Comparison of ENCODE assay signal across 9 cellular contexts in genomic region chr20:44309763-44310663, GRCh38. TPM values are rescaled to one million over a fixed set of nuclear protein-coding genes. Genes with fewer than 3 reads are reported as not detected.
DNase-seq lines count a peak whose midpoint lies in the region; ATAC-seq and TF ChIP-seq lines count a peak whose summit lies in the region.
"Had no signal": no experiment of that assay in that cellular context is flagged by ENCODE, and none has a peak within 500 bp of the region (broad histone marks: within the 10 kb centered on the region; RNA-seq: fewer than 3 reads in every experiment).

No MANE protein-coding gene starts in this region.

- TF ChIP-seq CTCF in NB4 (IDR thresholded peaks at IDR 0.05; ENCODE audit: low read depth, low read length): no peak

- ATAC-seq in activated CD8-positive, alpha-beta memory T cell treated with anti-CD3 and anti-CD28 coated beads, Interleukin-2, amount 10 ng/mL, durations not matched to agents 7 days and 5 days: no peak
- no peak for ATAC-seq in central memory CD8-positive, alpha-beta T cell (replicated peaks; ENCODE audit: extremely low read depth, poor library complexity, severe bottlenecking)
- no peak for ATAC-seq in GM18867 (IDR thresholded peaks at IDR 0.05; ENCODE audit: unreplicated experiment)

- H3K27me3 Mint-ChIP-seq in activated CD8-positive, alpha-beta memory T cell treated with anti-CD3 and anti-CD28 coated beads, Interleukin-2, amount 10 ng/mL, durations not matched to agents 7 days and 5 days: no peaks in the 10 kb centered on the region
- H3K27me3 Mint-ChIP-seq in central memory CD8-positive, alpha-beta T cell: no peaks in the 10 kb centered on the region

- no peaks in the 10 kb centered on the region for H3K9me3 ChIP-seq in stomach smooth muscle (ENCODE audit: control insufficient read depth in 2 of 2, low read length in 2 of 2)

- peak overlapping the region; percentile 84 for H3K27ac Mint-ChIP-seq in activated CD8-positive, alpha-beta memory T cell treated with anti-CD3 and anti-CD28 coated beads, Interleukin-2, amount 10 ng/mL, durations not matched to agents 7 days and 5 days
- peak overlapping the region; percentile 90 for H3K27ac Mint-ChIP-seq in central memory CD8-positive, alpha-beta T cell (ENCODE audit: low read depth)

- peak overlapping the region; percentile 49 for H3K27ac ChIP-seq in stomach smooth muscle (ENCODE audit: low read length)
- H3K27ac ChIP-seq: epithelial cell of prostate had no signal

- CTCF ChIA-PET in activated CD8-positive, alpha-beta memory T cell treated with anti-CD3 and anti-CD28 coated beads, Interleukin-2, amount 10 ng/mL, durations not matched to agents 7 days and 5 days (lab: Charles Lee): interaction anchor here (1.0 to 8.1 kb wide), 21 partner anchors 8 to 558 kb away, joined by 3 to 386 read pairs (median 5); partner anchors contain the start of genes OSER1 and TTPAL

- DNase-seq in activated CD8-positive, alpha-beta memory T cell treated with anti-CD3 and anti-CD28 coated beads, Interleukin-2, amount 10 ng/mL, durations not matched to agents 7 days and 5 days: no peak
- no peak for DNase-seq in activated CD8-positive, alpha-beta memory T cell treated with anti-CD3 and anti-CD28 coated beads for 24 hours
- peak; percentile 30 for DNase-seq in NB4 (ENCODE audit: low read depth)
- no peak for DNase-seq in central memory CD8-positive, alpha-beta T cell (ENCODE audit: low spot score in 2 of 2)
- peak; percentile 18 for DNase-seq in kidney tubule cell (ENCODE audit: low spot score)
- no peak for DNase-seq in NCI-H1436 treated with DMSO at 0.1 percent for 48 hours (lab: John Stamatoyannopoulos, UW)

- H3K9me3 Mint-ChIP-seq in activated CD8-positive, alpha-beta memory T cell treated with anti-CD3 and anti-CD28 coated beads, Interleukin-2, amount 10 ng/mL, durations not matched to agents 7 days and 5 days (ENCODE audit: low read depth): no peaks in the 10 kb centered on the region
- no peaks in the 10 kb centered on the region for H3K9me3 Mint-ChIP-seq in central memory CD8-positive, alpha-beta T cell

- H3K27me3 ChIP-seq in stomach smooth muscle (ENCODE audit: control insufficient read depth in 1 of 2, insufficient read depth in 2 of 2, low read length in 2 of 2): no peaks in the 10 kb centered on the region

- H3K36me3 ChIP-seq in stomach smooth muscle (ENCODE audit: control insufficient read depth in 2 of 2, insufficient read depth in 2 of 2, low read length in 2 of 2): peaks cover 3 to 6% of the 10 kb centered on the region in 2 donors

- H3K9ac ChIP-seq in stomach smooth muscle (ENCODE audit: low read length in 2 of 2): peak overlapping the region; percentile 73 to 89

- H3K4me3 ChIP-seq in NB4 (ENCODE audit: low read depth, low read length): peak overlapping the region; percentile 92
- H3K4me3 ChIP-seq in stomach smooth muscle (ENCODE audit: low read length in 2 of 2): peak overlapping the region; percentile 85 to 98

- peak overlapping the region; percentile 82 for H3K4me3 Mint-ChIP-seq in activated CD8-positive, alpha-beta memory T cell treated with anti-CD3 and anti-CD28 coated beads, Interleukin-2, amount 10 ng/mL, durations not matched to agents 7 days and 5 days
- peak overlapping the region; percentile 87 for H3K4me3 Mint-ChIP-seq in central memory CD8-positive, alpha-beta T cell

- no peak for TF ChIP-seq POLR2A in NB4 (IDR thresholded peaks at IDR 0.05; ENCODE audit: extremely low read depth, insufficient read length)

- H3K4me1 Mint-ChIP-seq in activated CD8-positive, alpha-beta memory T cell treated with anti-CD3 and anti-CD28 coated beads, Interleukin-2, amount 10 ng/mL, durations not matched to agents 7 days and 5 days: peaks cover 17% of the 10 kb centered on the region
- H3K4me1 Mint-ChIP-seq in central memory CD8-positive, alpha-beta T cell: peaks cover 29% of the 10 kb centered on the region

- H3K4me1 ChIP-seq in stomach smooth muscle (ENCODE audit: control insufficient read depth, insufficient read depth, low read length): peaks cover 19% of the 10 kb centered on the region

- H3K36me3 Mint-ChIP-seq in activated CD8-positive, alpha-beta memory T cell treated with anti-CD3 and anti-CD28 coated beads, Interleukin-2, amount 10 ng/mL, durations not matched to agents 7 days and 5 days: no peaks in the 10 kb centered on the region
- peaks cover 15% of the 10 kb centered on the region for H3K36me3 Mint-ChIP-seq in central memory CD8-positive, alpha-beta T cell (ENCODE audit: insufficient read depth)

RNA-seq across cellular contexts. Expression of gene FITM2, which starts 1.0 kb away (rescaled TPM):
- total RNA-seq in activated CD8-positive, alpha-beta memory T cell treated with anti-CD3 and anti-CD28 coated beads, Interleukin-2, amount 10 ng/mL, durations not matched to agents 7 days and 5 days: 1 to 10 TPM; 2.4 to 2.5 TPM

RNA-seq across cellular contexts. Expression of gene R3HDML, which starts 26.8 kb away (rescaled TPM):
- total RNA-seq in activated CD8-positive, alpha-beta memory T cell treated with anti-CD3 and anti-CD28 coated beads, Interleukin-2, amount 10 ng/mL, durations not matched to agents 7 days and 5 days: not detected

RNA-seq across cellular contexts. Expression of gene HNF4A, which starts 45.5 kb away (rescaled TPM):
- not detected for total RNA-seq in activated CD8-positive, alpha-beta memory T cell treated with anti-CD3 and anti-CD28 coated beads, Interleukin-2, amount 10 ng/mL, durations not matched to agents 7 days and 5 days

Comparison
In these comparisons a context has a peak if more than half of its experiments do, and no peak if none do; other contexts are left out.
1. DNase-seq: peak in NB4 (single experiment) and kidney tubule cell (single experiment); none in activated CD8-positive, alpha-beta memory T cell treated with anti-CD3 and anti-CD28 coated beads, Interleukin-2, amount 10 ng/mL, durations not matched to agents 7 days and 5 days (single experiment), activated CD8-positive, alpha-beta memory T cell treated with anti-CD3 and anti-CD28 coated beads for 24 hours (single experiment), central memory CD8-positive, alpha-beta T cell (0 of 2) and NCI-H1436 treated with DMSO at 0.1 percent for 48 hours (single experiment).